In genomic region chr5:84239509-84239908, GRCh38 we compare ENCODE assay signal across 15 cellular contexts.
DNase-seq lines count a peak whose midpoint lies in the region; ATAC-seq and TF ChIP-seq lines count a peak whose summit lies in the region.
"Had no signal": no experiment of that assay in that cellular context is flagged by ENCODE, and none has a peak within 500 bp of the region (broad histone marks: within the 10 kb centered on the region; RNA-seq: fewer than 3 reads in every experiment).

No MANE protein-coding gene starts in this region.

- H3K36me3 ChIP-seq in ACC112 (ENCODE audit: insufficient read depth, low read length) (no peaks in the 10 kb centered on the region), HEK293 (ENCODE audit: control insufficient read depth in 2 of 2, insufficient read depth in 1 of 2, low read length in 2 of 2) (no peaks in the 10 kb centered on the region), adipocyte (ENCODE audit: control insufficient read depth, insufficient read depth, low read length, severe bottlenecking) (no peaks in the 10 kb centered on the region), esophagus squamous epithelium (no peaks in the 10 kb centered on the region), spleen (no peaks in the 10 kb centered on the region), right atrium auricular region (no peaks in the 10 kb centered on the region)
- H3K36me3 ChIP-seq: adrenal gland, neutrophil, stomach had no signal

- CTCF ChIA-PET in HEK293 (lab: Yijun Ruan, JAX) = interaction anchor here (0.7 to 1.0 kb wide), 2 partner anchors 32 to 312 kb away, joined by 4 read pairs; no protein-coding TSS in a partner anchor

- H3K4me3 ChIP-seq in ACC112 (ENCODE audit: low read depth, low read length) = peak overlapping the region; percentile 48; the same call in 1 of the 2 replicates
- H3K4me3 ChIP-seq in HEK293 (ENCODE audit: low read depth, low read length) = no peak overlapping the region
- peak overlapping the region; percentile 12 for H3K4me3 ChIP-seq in adipocyte (ENCODE audit: low read length)
- H3K4me3 ChIP-seq in esophagus squamous epithelium = no peak overlapping the region
- no peak overlapping the region for H3K4me3 ChIP-seq in spleen
- no peak overlapping the region for H3K4me3 ChIP-seq in right atrium auricular region
- H3K4me3 ChIP-seq: adrenal gland, stomach had no signal

- no peaks in the 10 kb centered on the region for H3K79me2 ChIP-seq in ACC112 (ENCODE audit: control insufficient read depth, insufficient read depth, low read length, unreplicated experiment)

- H3K9me3 ChIP-seq in HEK293 (ENCODE audit: control insufficient read depth, insufficient read depth, low read depth, low read length) = no peaks in the 10 kb centered on the region
- H3K9me3 ChIP-seq in adipocyte (ENCODE audit: control insufficient read depth, low read length) = no peaks in the 10 kb centered on the region
- no peaks in the 10 kb centered on the region for H3K9me3 ChIP-seq in esophagus squamous epithelium
- H3K9me3 ChIP-seq in spleen = no peaks in the 10 kb centered on the region
- H3K9me3 ChIP-seq in right atrium auricular region = no peaks in the 10 kb centered on the region
- H3K9me3 ChIP-seq: adrenal gland, neutrophil, stomach had no signal

- intact Hi-C loops in esophagus squamous epithelium (cut with DNase I) = no loop called here
- intact Hi-C loops in spleen (cut with DNase I; ENCODE audit: low total_unique reads) = no loop called here

- no peak overlapping the region for H2AFZ ChIP-seq in ACC112 (ENCODE audit: low read length, unreplicated experiment)

- no peak for TF ChIP-seq CTCF in HEK293 (tag by site-specific recombination; IDR thresholded peaks at IDR 0.05)
- no peak for TF ChIP-seq CTCF in esophagus squamous epithelium (IDR thresholded peaks at IDR 0.05)
- no peak for TF ChIP-seq CTCF in spleen (IDR thresholded peaks at IDR 0.05 in 8 of 11, conservative IDR thresholded peaks at IDR 0.05 in 3 of 11)
- no peak for TF ChIP-seq CTCF in right atrium auricular region (IDR thresholded peaks at IDR 0.05)

- ATAC-seq in GM19351 (IDR thresholded peaks at IDR 0.05; ENCODE audit: unreplicated experiment) = no peak

- no peak overlapping the region for H3K9ac ChIP-seq in adipocyte (ENCODE audit: low read length)

- TF ChIP-seq POLR2A in esophagus squamous epithelium (IDR thresholded peaks at IDR 0.05) = no peak
- no peak for TF ChIP-seq POLR2A in spleen (IDR thresholded peaks at IDR 0.05)

- 24 to 43% methylated on average over 2 of the region's 2 CpGs for WGBS in esophagus squamous epithelium, 2 donors
- WGBS in spleen, 5 donors = 78 to 89% (median 81%) methylated on average over 2 of the region's 2 CpGs

- POLR2A ChIA-PET in HEK293 (lab: Yijun Ruan, JAX) = no interaction called here

- H3K27ac ChIP-seq in ACC112 (ENCODE audit: low read depth, low read length) (no peak overlapping the region), HEK293 (ENCODE audit: extremely low read depth, low read depth, low read length) (no peak overlapping the region), esophagus squamous epithelium (no peak overlapping the region), spleen (no peak overlapping the region), right atrium auricular region (no peak overlapping the region)
- H3K27ac ChIP-seq: adrenal gland, neutrophil, stomach had no signal

- DNase-seq in adipocyte (ENCODE audit: low read depth) = peak; percentile 83
- peak; percentile 44 for DNase-seq in fibroblast of the conjunctiva (ENCODE audit: low read depth)
- DNase-seq in esophagus squamous epithelium (lab: John Stamatoyannopoulos, UW) = no peak
- DNase-seq in spleen = no peak
- DNase-seq in right atrium auricular region (ENCODE audit: low spot score) = no peak
- DNase-seq: adrenal gland, immature natural killer cell, NCI-H187, NCI-H748 treated with DMSO at 0.1 percent for 48 hours, stomach, T-helper 2 cell had no signal

- H3K4me1 ChIP-seq in ACC112 (ENCODE audit: control insufficient read depth, insufficient read depth, low read length, unreplicated experiment) (peaks cover 8% of the 10 kb centered on the region), HEK293 (ENCODE audit: control insufficient read depth, insufficient read depth, low read length) (peaks cover 7% of the 10 kb centered on the region; the same call in 1 of the 2 replicates), adipocyte (ENCODE audit: control insufficient read depth, insufficient read depth, low read length) (peaks cover 17% of the 10 kb centered on the region), esophagus squamous epithelium (peaks cover 0 to 5% (median 0%) of the 10 kb centered on the region in 3 donors), spleen (no peaks in the 10 kb centered on the region), right atrium auricular region (no peaks in the 10 kb centered on the region)
- H3K4me1 ChIP-seq: adrenal gland had no signal

- H3K27me3 ChIP-seq in ACC112 (ENCODE audit: insufficient read depth, low read length) = no peaks in the 10 kb centered on the region
- H3K27me3 ChIP-seq in adipocyte (replicated peaks; ENCODE audit: control insufficient read depth, insufficient read depth, low read length) = no peaks in the 10 kb centered on the region
- no peaks in the 10 kb centered on the region for H3K27me3 ChIP-seq in esophagus squamous epithelium
- H3K27me3 ChIP-seq in spleen (replicated peaks in 1 of 7) = no peaks in the 10 kb centered on the region
- no peaks in the 10 kb centered on the region for H3K27me3 ChIP-seq in right atrium auricular region
- H3K27me3 ChIP-seq: adrenal gland, neutrophil, stomach had no signal

TF ChIP-seq in HEK293, 187 proteins besides CTCF, POLR2A, EP300 and RAD21:
- no peak for TF ChIP-seq ZSCAN5A (tag by site-specific recombination; IDR thresholded peaks at IDR 0.05)
- no peak for TF ChIP-seq PBX3 (CRISPR knock-in tag; IDR thresholded peaks at IDR 0.05)
- peak; percentile 64; the same call in 1 of the 2 replicates for TF ChIP-seq PRDM1 (tag by site-specific recombination; IDR thresholded peaks at IDR 0.05)
- no peak for TF ChIP-seq OVOL3 (tag by site-specific recombination; IDR thresholded peaks at IDR 0.05)

Comparison
In these comparisons a context has a peak if more than half of its experiments do, and no peak if none do; other contexts are left out.
1. H3K4me3 ChIP-seq: peak in ACC112 (single experiment) and adipocyte (single experiment); none in HEK293 (single experiment), esophagus squamous epithelium (0 of 4), spleen (0 of 8) and right atrium auricular region (0 of 2).
2. DNase-seq: peak in adipocyte (single experiment) and fibroblast of the conjunctiva (single experiment); none in esophagus squamous epithelium (single experiment), spleen (single experiment) and right atrium auricular region (single experiment).